ENCODE assay signal across 9 cellular contexts in the genomic region with DNA sequence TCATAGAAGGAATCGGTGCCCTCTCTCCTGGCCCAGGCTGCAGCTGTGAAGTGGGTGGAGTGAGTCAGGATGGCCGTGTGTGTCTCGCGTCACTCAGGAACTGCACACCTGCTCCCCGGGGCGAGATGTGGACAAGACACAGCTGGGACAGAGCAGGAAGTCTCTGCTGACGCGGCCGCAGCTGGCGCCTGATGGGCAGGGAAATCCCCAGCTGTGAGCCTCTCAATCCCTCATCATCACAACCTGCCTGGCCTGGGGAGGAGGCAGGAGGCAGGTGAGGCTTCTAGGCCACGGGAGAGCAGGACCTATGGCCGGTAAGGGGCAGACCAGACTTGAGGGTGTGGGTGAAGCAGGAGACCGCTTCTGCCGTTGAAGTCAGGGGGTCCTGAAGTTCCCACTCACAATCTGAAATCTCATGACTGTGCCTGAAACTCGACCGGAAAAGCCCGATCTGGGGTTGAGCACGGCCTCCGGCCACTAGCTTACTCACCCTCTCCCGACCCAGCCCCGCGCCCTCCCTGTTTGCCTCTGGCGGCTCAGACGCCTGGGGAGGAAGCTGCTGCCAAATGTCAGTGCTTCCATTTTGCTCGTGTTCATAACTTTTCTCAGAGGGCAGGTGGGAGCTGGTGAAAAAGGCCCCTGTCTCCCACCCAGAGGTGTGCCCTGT. TPM values are rescaled to one million over a fixed set of nuclear protein-coding genes. Genes with fewer than 3 reads are reported as not detected.
DNase-seq lines count a peak whose midpoint lies in the region; ATAC-seq and TF ChIP-seq lines count a peak whose summit lies in the region.
"Had no signal": no experiment of that assay in that cellular context is flagged by ENCODE, and none has a peak within 500 bp of the region (broad histone marks: within the 10 kb centered on the region; RNA-seq: fewer than 3 reads in every experiment).

No MANE protein-coding gene starts in this region.

- no peaks in the 10 kb centered on the region for H3K36me3 Mint-ChIP-seq in activated T-cell treated with anti-CD3 and anti-CD28 coated beads, Interleukin-2, amount 50 U/mL, for 24 hours (ENCODE audit: low read depth)

- no peak overlapping the region for H3K4me3 Mint-ChIP-seq in activated T-cell treated with anti-CD3 and anti-CD28 coated beads, Interleukin-2, amount 50 U/mL, for 24 hours

- DNase-seq in GM13977 (ENCODE audit: low spot score) (peak; percentile 91), MV-4-11 (lab: John Stamatoyannopoulos, UW) (peak; percentile 44), left colon (peak; percentile 67 to 70), SKM-1 treated with dmso at 0.1 percent for 144 hours (lab: John Stamatoyannopoulos, UW; ENCODE audit: unreplicated experiment) (no peak), anterior cingulate cortex (lab: John Stamatoyannopoulos, UW) (no peak)
- DNase-seq in activated T-cell treated with anti-CD3 and anti-CD28 coated beads, Interleukin-2, amount 50 U/mL, for 24 hours: peak; percentile 57

- no peaks in the 10 kb centered on the region for H3K36me3 ChIP-seq in thymus (ENCODE audit: control insufficient read depth, insufficient read depth)
- H3K36me3 ChIP-seq: neutrophil had no signal

- no peak for TF ChIP-seq CTCF in GM13977 (IDR thresholded peaks at IDR 0.05; ENCODE audit: extremely low read depth, insufficient read depth, missing control alignments)

- ATAC-seq in GM21723 (IDR thresholded peaks at IDR 0.05; ENCODE audit: unreplicated experiment): peak; percentile 73
- ATAC-seq in left colon: peak; percentile 80

- no peaks in the 10 kb centered on the region for H3K9me3 ChIP-seq in thymus (ENCODE audit: control insufficient read depth)
- H3K9me3 ChIP-seq: neutrophil had no signal

- 59% methylated on average over 25 of the region's 25 CpGs for WGBS in thymus

- peaks cover 29% of the 10 kb centered on the region for H3K4me1 Mint-ChIP-seq in activated T-cell treated with anti-CD3 and anti-CD28 coated beads, Interleukin-2, amount 50 U/mL, for 24 hours (ENCODE audit: low read depth)

- no peak overlapping the region for H3K4me3 ChIP-seq in thymus (ENCODE audit: low read length)

- no peaks in the 10 kb centered on the region for H3K9me3 Mint-ChIP-seq in activated T-cell treated with anti-CD3 and anti-CD28 coated beads, Interleukin-2, amount 50 U/mL, for 24 hours

- peaks cover 2% of the 10 kb centered on the region for H3K27me3 Mint-ChIP-seq in activated T-cell treated with anti-CD3 and anti-CD28 coated beads, Interleukin-2, amount 50 U/mL, for 24 hours

- H3K27ac Mint-ChIP-seq in activated T-cell treated with anti-CD3 and anti-CD28 coated beads, Interleukin-2, amount 50 U/mL, for 24 hours: peak overlapping the region; percentile 2

- H3K27me3 ChIP-seq in thymus (ENCODE audit: control insufficient read depth, insufficient read depth): no peaks in the 10 kb centered on the region

- intact Hi-C loops in left colon (cut with DNase I, micrococcal nuclease): no loop called here

- in situ Hi-C loops in GM13977 (cut with MboI; ENCODE audit: low pct_unique_long_range_greater_than_20kb, low sequenced_read_pairs, unreplicated experiment): no loop called here

- H3K4me1 ChIP-seq in thymus (ENCODE audit: control insufficient read depth, insufficient read depth, low read length): no peaks in the 10 kb centered on the region

- peak overlapping the region; percentile 73 for H3K27ac ChIP-seq in thymus (ENCODE audit: low read depth)
- H3K27ac ChIP-seq: neutrophil had no signal

RNA-seq across cellular contexts. Expression of a gene that starts 1.1 kb away (rescaled TPM):
- total RNA-seq in left colon: 1 to 10 TPM in 1 of 2 donors, under 1 TPM in 1; 0.43 to 1.5 TPM
- polyA plus RNA-seq in thymus: 0.98 TPM

RNA-seq across cellular contexts. Expression of a gene that starts 50.5 kb away (rescaled TPM):
- total RNA-seq in left colon: 1 to 10 TPM; 6.3 to 8.6 TPM
- polyA plus RNA-seq in thymus: 4.9 TPM

Comparison
In these comparisons a context has a peak if more than half of its experiments do, and no peak if none do; other contexts are left out.
1. DNase-seq: peak in GM13977 (single experiment), MV-4-11 (single experiment), activated T-cell treated with anti-CD3 and anti-CD28 coated beads, Interleukin-2, amount 50 U/mL, for 24 hours (single experiment) and left colon (2 of 2); none in SKM-1 treated with dmso at 0.1 percent for 144 hours (single experiment) and anterior cingulate cortex (0 of 58).